In genomic region chr18:79794851-79795250, GRCh38 we compare ENCODE assay signal across 27 cellular contexts. TPM values are rescaled to one million over a fixed set of nuclear protein-coding genes. Genes with fewer than 3 reads are reported as not detected.
DNase-seq lines count a peak whose midpoint lies in the region; ATAC-seq, FAIRE-seq and TF ChIP-seq lines count a peak whose summit lies in the region.
"Had no signal": no experiment of that assay in that cellular context is flagged by ENCODE, and none has a peak within 500 bp of the region (broad histone marks: within the 10 kb centered on the region; RNA-seq: fewer than 3 reads in every experiment).

No MANE protein-coding gene starts in this region.

- DNase-seq in D721Med (ENCODE audit: insufficient read length, low spot score): no peak
- DNase-seq in RWPE2 (ENCODE audit: low spot score): peak; percentile 19
- no peak for DNase-seq in neural crest cell (ENCODE audit: low read depth, low spot score)
- peak; percentile 47 to 66 for DNase-seq in aorta
- DNase-seq in NCI-H2196 treated with DMSO at 0.1 percent for 48 hours (lab: John Stamatoyannopoulos, UW; ENCODE audit: unreplicated experiment): no peak
- DNase-seq in neural progenitor cell (ENCODE audit: low spot score): no peak
- no peak for DNase-seq in cerebellar cortex (ENCODE audit: low spot score)
- DNase-seq: BE2C; CD4-positive, alpha-beta memory T cell; DMS153; GOT3; Karpas-422; MV-4-11; NCI-H1694; NCI-H2081 treated with DMSO at 0.1 percent for 48 hours; NCI-H2171 treated with DMSO at 0.1 percent for 48 hours; NCI-H446; NCI-H526; Right ventricle myocardium superior had no signal

- no peaks in the 10 kb centered on the region for H3K9me3 ChIP-seq in RWPE2 (ENCODE audit: severe bottlenecking)
- no peaks in the 10 kb centered on the region for H3K9me3 ChIP-seq in aorta (ENCODE audit: control insufficient read depth, low read length)
- H3K9me3 ChIP-seq in neural progenitor cell (ENCODE audit: low read depth): no peaks in the 10 kb centered on the region
- H3K9me3 ChIP-seq: BE2C had no signal

- H3K27me3 Mint-ChIP-seq in neural crest cell (ENCODE audit: low read depth) (peaks cover 84% of the 10 kb centered on the region), neural progenitor cell (ENCODE audit: insufficient read depth, low read depth) (peaks cover 38% of the 10 kb centered on the region)

- peak; percentile 21 for FAIRE-seq in D721Med (lab: Jason Lieb, UNC)
- FAIRE-seq: G401.6, GM18507, HTR-8/SVneo had no signal

- no peak overlapping the region for H3K9ac ChIP-seq in neural progenitor cell

- H3K4me3 Mint-ChIP-seq in neural crest cell: peak overlapping the region; percentile 17
- H3K4me3 Mint-ChIP-seq in neural progenitor cell: no peak overlapping the region
- H3K4me3 Mint-ChIP-seq: CD4-positive, alpha-beta memory T cell had no signal

- no peaks in the 10 kb centered on the region for H3K36me3 ChIP-seq in RWPE2 (ENCODE audit: low read depth)
- H3K36me3 ChIP-seq in aorta (ENCODE audit: control insufficient read depth in 1 of 2, insufficient read depth in 2 of 2, low read length in 1 of 2): no peaks in the 10 kb centered on the region
- H3K36me3 ChIP-seq in neural progenitor cell: no peaks in the 10 kb centered on the region
- H3K36me3 ChIP-seq: BE2C had no signal

- H3F3A ChIP-seq in neural progenitor cell (ENCODE audit: low read depth): peaks cover 6% of the 10 kb centered on the region

- WGBS in aorta, 2 donors: 93% methylated on average over 16 to 18 of the region's 18 CpGs

- H3K27me3 ChIP-seq in RWPE2 (ENCODE audit: insufficient read depth, poor library complexity, severe bottlenecking) (peaks cover 35% of the 10 kb centered on the region), aorta (ENCODE audit: control insufficient read depth in 1 of 2, insufficient read depth in 2 of 2, low read length in 1 of 2) (peaks cover 0 to 3% of the 10 kb centered on the region in 2 donors), neural progenitor cell (peaks cover 86% of the 10 kb centered on the region)

- H3K4me1 Mint-ChIP-seq in neural crest cell: peaks cover 9% of the 10 kb centered on the region
- peaks cover 13% of the 10 kb centered on the region for H3K4me1 Mint-ChIP-seq in neural progenitor cell

- no peak overlapping the region for H3K27ac ChIP-seq in RWPE2 (ENCODE audit: poor library complexity, severe bottlenecking)
- no peak overlapping the region for H3K27ac ChIP-seq in aorta (ENCODE audit: low read depth in 1 of 2, low read length in 2 of 2)
- no peak overlapping the region for H3K27ac ChIP-seq in neural progenitor cell

- no peaks in the 10 kb centered on the region for H3K79me2 ChIP-seq in neural progenitor cell (ENCODE audit: low read depth)

- H3K9me3 Mint-ChIP-seq in neural crest cell: no peaks in the 10 kb centered on the region
- H3K9me3 Mint-ChIP-seq in neural progenitor cell: no peaks in the 10 kb centered on the region

- no peak overlapping the region for H2AFZ ChIP-seq in neural progenitor cell (replicated peaks)

- H3K36me3 Mint-ChIP-seq in neural crest cell (ENCODE audit: low read depth) (no peaks in the 10 kb centered on the region), neural progenitor cell (no peaks in the 10 kb centered on the region)

- H3K4me1 ChIP-seq in RWPE2 (ENCODE audit: insufficient read depth, poor library complexity, severe bottlenecking) (peaks cover 16% of the 10 kb centered on the region), aorta (ENCODE audit: control insufficient read depth in 1 of 2, insufficient read depth in 2 of 2, low read length in 2 of 2) (no peaks in the 10 kb centered on the region), neural progenitor cell (peaks cover 9% of the 10 kb centered on the region)
- H3K4me1 ChIP-seq: BE2C had no signal

- no peak for TF ChIP-seq CTCF in D721Med (IDR thresholded peaks at IDR 0.05; ENCODE audit: insufficient read depth, missing control alignments)
- TF ChIP-seq CTCF in RWPE2 (IDR thresholded peaks at IDR 0.05; ENCODE audit: poor library complexity, severe bottlenecking): no peak
- no peak for TF ChIP-seq CTCF in neural crest cell (conservative IDR thresholded peaks at IDR 0.05)
- no peak for TF ChIP-seq CTCF in neural progenitor cell (IDR thresholded peaks at IDR 0.05)

- H3K4me3 ChIP-seq in RWPE2 (ENCODE audit: severe bottlenecking): no peak overlapping the region
- H3K4me3 ChIP-seq in aorta (ENCODE audit: low read length in 2 of 2): no peak overlapping the region
- H3K4me3 ChIP-seq in neural progenitor cell: no peak overlapping the region

- no peak overlapping the region for H3K27ac Mint-ChIP-seq in neural crest cell (ENCODE audit: unreplicated experiment)
- no peak overlapping the region for H3K27ac Mint-ChIP-seq in neural progenitor cell
- H3K27ac Mint-ChIP-seq: CD4-positive, alpha-beta memory T cell had no signal

- H4K20me1 ChIP-seq in neural progenitor cell (ENCODE audit: low read depth): peaks cover 22% of the 10 kb centered on the region

- H3K4me2 ChIP-seq in neural progenitor cell: no peak overlapping the region

- ATAC-seq in RWPE2 (ENCODE audit: low read depth) (no peak), aorta (ENCODE audit: low FRiP score) (no peak)
- ATAC-seq: HCT116 had no signal

- intact Hi-C loops in aorta (cut with DNase I): no loop called here

RNA-seq across cellular contexts. Expression of gene KCNG2, which starts 2.9 kb away (rescaled TPM):
- total RNA-seq in neural crest cell (not detected in 2 replicates), aorta (1 to 10 TPM in 1 of 2 donors, under 1 TPM in 1; 0.23 to 1.1 TPM), neural progenitor cell (ENCODE audit: low replicate concordance) (0.99 TPM in 1 of 2 replicates, not detected in the other)
- polyA plus RNA-seq in aorta: not detected
- total RNA-seq: A673; CD4-positive, alpha-beta memory T cell; Daoy; M059J; Right ventricle myocardium superior; SK-MEL-5 had no signal
- polyA plus RNA-seq: CD4-positive, alpha-beta memory T cell had no signal

Comparison
In these comparisons a context has a peak if more than half of its experiments do, and no peak if none do; other contexts are left out.
1. DNase-seq: peak in RWPE2 (single experiment) and aorta (2 of 2); none in D721Med (single experiment), neural crest cell (single experiment), NCI-H2196 treated with DMSO at 0.1 percent for 48 hours (single experiment), neural progenitor cell (single experiment) and cerebellar cortex (single experiment).